In genomic region chr13:59587030-59587429, GRCh38 we compare ENCODE assay signal across 18 cellular contexts.
A peak's percentile ranks its signal among the peaks of the same experiment; 100 is the strongest.
DNase-seq lines count a peak whose midpoint lies in the region; TF ChIP-seq lines count a peak whose summit lies in the region.
"Had no signal": no experiment of that assay in that cellular context is flagged by ENCODE, and none has a peak within 500 bp of the region (broad histone marks: within the 10 kb centered on the region; RNA-seq: fewer than 3 reads in every experiment).

No MANE protein-coding gene starts in this region.

- no peak for TF ChIP-seq CTCF in endodermal cell (conservative IDR thresholded peaks at IDR 0.05)
- TF ChIP-seq CTCF in progenitor cell of endocrine pancreas (IDR thresholded peaks at IDR 0.05; ENCODE audit: unreplicated experiment): no peak
- TF ChIP-seq CTCF in Peyer's patch (IDR thresholded peaks at IDR 0.05): no peak
- no peak for TF ChIP-seq CTCF in dorsolateral prefrontal cortex (IDR thresholded peaks at IDR 0.05 in 54 of 56, conservative IDR thresholded peaks at IDR 0.05 in 2 of 56; ENCODE audit: low read depth in 1 of 56, partially characterized antibody in 56 of 56)

- DNase-seq in NCI-H748 (lab: John Stamatoyannopoulos, UW; ENCODE audit: unreplicated experiment) (peak; percentile 33), NCI-H748 treated with DMSO at 0.1 percent for 48 hours (lab: John Stamatoyannopoulos, UW) (no peak), NCI-H69 (lab: John Stamatoyannopoulos, UW) (peak; percentile 92), endodermal cell (no peak), progenitor cell of endocrine pancreas (ENCODE audit: low spot score, unreplicated experiment) (no peak), Peyer's patch (no peak), dorsolateral prefrontal cortex (no peak), NCI-H446 treated with DMSO at 0.1 percent for 48 hours (lab: John Stamatoyannopoulos, UW) (no peak)
- DNase-seq: 8988T; Calu3; CD8-positive, alpha-beta T cell; DMS 273 treated with DMSO at 0.1 percent for 48 hours; DMS53; DND-41; HFFc6 had no signal

- no peaks in the 10 kb centered on the region for H3K27me3 Mint-ChIP-seq in endodermal cell (ENCODE audit: insufficient read depth)
- no peaks in the 10 kb centered on the region for H3K27me3 Mint-ChIP-seq in progenitor cell of endocrine pancreas

- H3K27ac Mint-ChIP-seq in endodermal cell (peak overlapping the region; percentile 59), progenitor cell of endocrine pancreas (no peak overlapping the region)
- H3K27ac Mint-ChIP-seq: CD14-positive monocyte; CD8-positive, alpha-beta T cell; HFFc6 had no signal

- intact Hi-C loops in dorsolateral prefrontal cortex (cut with DNase I): no loop called here

- H3K4me1 Mint-ChIP-seq in endodermal cell: peaks cover 63% of the 10 kb centered on the region
- H3K4me1 Mint-ChIP-seq in progenitor cell of endocrine pancreas (ENCODE audit: low read depth): peaks cover 27% of the 10 kb centered on the region
- H3K4me1 Mint-ChIP-seq: CD14-positive monocyte had no signal

- H3K27ac ChIP-seq in endodermal cell (ENCODE audit: low read depth, low read length): no peak overlapping the region
- H3K27ac ChIP-seq in Peyer's patch: no peak overlapping the region
- no peak overlapping the region for H3K27ac ChIP-seq in dorsolateral prefrontal cortex
- H3K27ac ChIP-seq: BLaER1 had no signal

- H3K4me3 ChIP-seq in endodermal cell (ENCODE audit: low read length) (no peak overlapping the region), Peyer's patch (no peak overlapping the region), dorsolateral prefrontal cortex (no peak overlapping the region)
- H3K4me3 ChIP-seq: BLaER1, GM12878 had no signal

- H3K9ac ChIP-seq in endodermal cell (ENCODE audit: extremely low read depth, low read length, poor library complexity, severe bottlenecking): no peak overlapping the region
- H3K9ac ChIP-seq: BLaER1 had no signal

- no peaks in the 10 kb centered on the region for H3K27me3 ChIP-seq in endodermal cell (ENCODE audit: control insufficient read depth, insufficient read depth, low read length, poor library complexity, severe bottlenecking)
- no peaks in the 10 kb centered on the region for H3K27me3 ChIP-seq in Peyer's patch
- peaks cover 0 to 10% (median 0%) of the 10 kb centered on the region in 45 donors for H3K27me3 ChIP-seq in dorsolateral prefrontal cortex
- H3K27me3 ChIP-seq: BLaER1 had no signal

- 66% methylated on average over 3 of the region's 3 CpGs; no CpG with 5 or more reads in 1 of the 2 experiments for WGBS in endodermal cell (ENCODE audit: insufficient coverage in 1 of 2, insufficient read length in 1 of 2), 2 experiments

- H3K4me3 Mint-ChIP-seq in endodermal cell (peak overlapping the region; percentile 27), progenitor cell of endocrine pancreas (ENCODE audit: low read depth) (peak overlapping the region; percentile 32)
- H3K4me3 Mint-ChIP-seq: CD14-positive monocyte; CD8-positive, alpha-beta T cell; HFFc6 had no signal

- H3K36me3 ChIP-seq in endodermal cell (ENCODE audit: control insufficient read depth, insufficient read depth, low read length) (no peaks in the 10 kb centered on the region), Peyer's patch (no peaks in the 10 kb centered on the region)
- H3K36me3 ChIP-seq: BLaER1 had no signal

- H3K9me3 Mint-ChIP-seq in endodermal cell (peaks cover 21% of the 10 kb centered on the region), progenitor cell of endocrine pancreas (ENCODE audit: low read depth) (peaks cover 3% of the 10 kb centered on the region)
- H3K9me3 Mint-ChIP-seq: CD8-positive, alpha-beta T cell; HFFc6 had no signal

- H3K9me3 ChIP-seq in endodermal cell (ENCODE audit: control insufficient read depth, low read length) (no peaks in the 10 kb centered on the region), Peyer's patch (no peaks in the 10 kb centered on the region)
- H3K9me3 ChIP-seq: BLaER1 had no signal

- H3K4me1 ChIP-seq in endodermal cell (ENCODE audit: control insufficient read depth, insufficient read depth, low read length) (peaks cover 34% of the 10 kb centered on the region), Peyer's patch (no peaks in the 10 kb centered on the region)
- H3K4me1 ChIP-seq: BLaER1 had no signal

- no peak for TF ChIP-seq POLR2A in Peyer's patch (IDR thresholded peaks at IDR 0.05)

- H3K36me3 Mint-ChIP-seq in endodermal cell (ENCODE audit: low read depth) (peaks cover 8% of the 10 kb centered on the region), progenitor cell of endocrine pancreas (ENCODE audit: insufficient read depth) (no peaks in the 10 kb centered on the region)
- H3K36me3 Mint-ChIP-seq: CD14-positive monocyte; CD8-positive, alpha-beta T cell had no signal

Comparison
In these comparisons a context has a peak if more than half of its experiments do, and no peak if none do; other contexts are left out.
1. DNase-seq: peak in NCI-H748 (single experiment) and NCI-H69 (single experiment); none in NCI-H748 treated with DMSO at 0.1 percent for 48 hours (single experiment), endodermal cell (single experiment), progenitor cell of endocrine pancreas (single experiment), Peyer's patch (0 of 3), dorsolateral prefrontal cortex (0 of 10) and NCI-H446 treated with DMSO at 0.1 percent for 48 hours (single experiment).